Comparison of ENCODE assay signal across 8 cellular contexts in genomic region chr3:100492059-100492809, GRCh38. TPM values are rescaled to one million over a fixed set of nuclear protein-coding genes. Genes with fewer than 3 reads are reported as not detected.
DNase-seq lines count a peak whose midpoint lies in the region; ATAC-seq and TF ChIP-seq lines count a peak whose summit lies in the region.

Gene TMEM45A (plus strand): TSS chr3:100492619. CDS start chr3:100555212, 62,593 bp downstream.

- DNase-seq in GM10266 (ENCODE audit: extremely low spot score) = peak; percentile 94
- DNase-seq in NCI-H1092 (lab: John Stamatoyannopoulos, UW) = peak; percentile 80
- peak; percentile 98 for DNase-seq in adipocyte (ENCODE audit: low read depth)
- DNase-seq in heart left ventricle = peak; percentile 94 to 98 (median 95)
- peak; percentile 97 to 99 for DNase-seq in trophoblast cell
- DNase-seq in tibial nerve (ENCODE audit: low spot score in 2 of 2) = peak; percentile 95 to 96

- H3F3A ChIP-seq in SU-DHL-6 (ENCODE audit: insufficient read depth) = no peaks in the 10 kb centered on the region

- H3K79me1 ChIP-seq in trophoblast cell (ENCODE audit: low read length) = no peaks in the 10 kb centered on the region

- H2BK5ac ChIP-seq in trophoblast cell (ENCODE audit: low read depth, low read length, poor library complexity) = no peak within 1 kb of the TSS

- H3K27me3 ChIP-seq in SU-DHL-6 (ENCODE audit: low read length) (no peaks in the 10 kb centered on the region), adipocyte (replicated peaks; ENCODE audit: control insufficient read depth, insufficient read depth, low read length) (no peaks in the 10 kb centered on the region), heart left ventricle (no peaks in the 10 kb centered on the region), trophoblast cell (ENCODE audit: insufficient read depth, low read length) (no peaks in the 10 kb centered on the region), tibial nerve (no peaks in the 10 kb centered on the region)

- H4K91ac ChIP-seq in trophoblast cell (ENCODE audit: low read depth, low read length) = no peak within 1 kb of the TSS

- no peak within 1 kb of the TSS for H3K14ac ChIP-seq in trophoblast cell (ENCODE audit: low read length)

- H3K9me3 ChIP-seq in SU-DHL-6 (ENCODE audit: insufficient read depth, low read length) (no peaks in the 10 kb centered on the region), adipocyte (ENCODE audit: control insufficient read depth, low read length) (peaks cover 5% of the 10 kb centered on the region), heart left ventricle (no peaks in the 10 kb centered on the region), trophoblast cell (ENCODE audit: insufficient read depth, low read depth, low read length) (no peaks in the 10 kb centered on the region), tibial nerve (no peaks in the 10 kb centered on the region)

- intact Hi-C loops in heart left ventricle (cut with DNase I) = loop anchor here in 4 of 10 donors (5.0 to 10.0 kb wide), 2 partner anchors 90 to 213 kb away; partner anchors contain the start of genes LNP1 (in 2 of the 4), TFG (in 2 of the 4) and TOMM70 (in 2 of the 4)

- TF ChIP-seq CTCF in GM10266 (IDR thresholded peaks at IDR 0.05; ENCODE audit: control insufficient read depth, insufficient read depth, low read depth, missing control alignments) = no peak
- TF ChIP-seq CTCF in SU-DHL-6 (IDR thresholded peaks at IDR 0.05; ENCODE audit: insufficient read depth, low read length, poor library complexity, severe bottlenecking) = no peak
- TF ChIP-seq CTCF in heart left ventricle (IDR thresholded peaks at IDR 0.05) = no peak
- peak in 1 of 5 experiments; percentile 20 for TF ChIP-seq CTCF in tibial nerve (IDR thresholded peaks at IDR 0.05)

- H2AFZ ChIP-seq in SU-DHL-6 (ENCODE audit: low read depth, low read length, severe bottlenecking) (peak within 1 kb of the TSS; percentile 88), trophoblast cell (ENCODE audit: insufficient read depth, low read length, poor library complexity) (peak within 1 kb of the TSS; percentile 44)

- H3K36me3 ChIP-seq in SU-DHL-6 (ENCODE audit: low read length) = no peaks in the 10 kb centered on the region
- no peaks in the 10 kb centered on the region for H3K36me3 ChIP-seq in adipocyte (ENCODE audit: control insufficient read depth, insufficient read depth, low read length, severe bottlenecking)
- H3K36me3 ChIP-seq in heart left ventricle = no peaks in the 10 kb centered on the region
- no peaks in the 10 kb centered on the region for H3K36me3 ChIP-seq in trophoblast cell (ENCODE audit: control insufficient read depth in 1 of 2, insufficient read depth in 2 of 2, low read length in 2 of 2)
- no peaks in the 10 kb centered on the region for H3K36me3 ChIP-seq in tibial nerve

- peak within 1 kb of the TSS; percentile 56 for H3K4me2 ChIP-seq in SU-DHL-6 (ENCODE audit: low read depth, low read length, poor library complexity, severe bottlenecking)
- peak within 1 kb of the TSS; percentile 76 for H3K4me2 ChIP-seq in trophoblast cell (ENCODE audit: low read length)

- H3K4me1 ChIP-seq in adipocyte (ENCODE audit: control insufficient read depth, insufficient read depth, low read length) (peaks cover 28% of the 10 kb centered on the region), heart left ventricle (peaks cover 0 to 16% (median 0%) of the 10 kb centered on the region in 12 donors), trophoblast cell (ENCODE audit: control insufficient read depth in 1 of 2, insufficient read depth in 2 of 2, low read length in 2 of 2) (no peaks in the 10 kb centered on the region), tibial nerve (peaks cover 0 to 13% (median 0%) of the 10 kb centered on the region in 4 donors)

- peak in 1 of 2 donors; percentile 73 for TF ChIP-seq POLR2A in heart left ventricle (IDR thresholded peaks at IDR 0.05)
- TF ChIP-seq POLR2A in tibial nerve (IDR thresholded peaks at IDR 0.05) = peak in 1 of 2 donors; percentile 70

- H2BK12ac ChIP-seq in trophoblast cell (ENCODE audit: low read length) = no peak within 1 kb of the TSS

- no peaks in the 10 kb centered on the region for H3K79me2 ChIP-seq in SU-DHL-6 (ENCODE audit: insufficient read depth, low read length)
- H3K79me2 ChIP-seq in trophoblast cell (ENCODE audit: control insufficient read depth, insufficient read depth, low read length, poor library complexity) = no peaks in the 10 kb centered on the region

- H3K9me2 ChIP-seq in SU-DHL-6 (replicated peaks; ENCODE audit: insufficient read depth, low read length) = no peaks in the 10 kb centered on the region

- ATAC-seq in HG02588 (IDR thresholded peaks at IDR 0.05; ENCODE audit: unreplicated experiment) (peak; percentile 98), heart left ventricle (peak; percentile 100)

- H3K4me3 ChIP-seq in SU-DHL-6 (ENCODE audit: insufficient read depth, low read length, poor library complexity, severe bottlenecking) = peak within 1 kb of the TSS; percentile 36
- H3K4me3 ChIP-seq in adipocyte (ENCODE audit: low read length) = peak within 1 kb of the TSS; percentile 86
- H3K4me3 ChIP-seq in heart left ventricle = peak within 1 kb of the TSS; percentile 27 to 70 (median 61)
- H3K4me3 ChIP-seq in trophoblast cell (ENCODE audit: low read depth, low read length) = peak within 1 kb of the TSS; percentile 71
- peak within 1 kb of the TSS; percentile 34 to 57 (median 47) for H3K4me3 ChIP-seq in tibial nerve

- no peak within 1 kb of the TSS for H3K23ac ChIP-seq in trophoblast cell (ENCODE audit: low read length)

- no peak within 1 kb of the TSS for H2AK5ac ChIP-seq in trophoblast cell (ENCODE audit: low read length)

- H2BK120ac ChIP-seq in trophoblast cell (ENCODE audit: insufficient read depth, low read length, poor library complexity) = no peak within 1 kb of the TSS

- H3K9ac ChIP-seq in SU-DHL-6 (ENCODE audit: low read length) (peak within 1 kb of the TSS; percentile 30), adipocyte (ENCODE audit: low read length) (peak within 1 kb of the TSS; percentile 96), trophoblast cell (ENCODE audit: low read length) (peak within 1 kb of the TSS; percentile 37)

- peak within 1 kb of the TSS; percentile 0 for H4K12ac ChIP-seq in trophoblast cell (ENCODE audit: low read depth, low read length)

- 1% methylated on average over 42 to 53 of the region's 53 CpGs for WGBS in heart left ventricle, 4 donors
- no CpG with 5 or more reads among the region's 53 CpGs for WGBS in trophoblast cell (ENCODE audit: extremely low coverage, insufficient coverage, insufficient read length)
- 1 to 2% methylated on average over 46 to 49 of the region's 53 CpGs for WGBS in tibial nerve, 2 donors

- no peak within 1 kb of the TSS for H3K4ac ChIP-seq in trophoblast cell (ENCODE audit: low read depth, low read length)

- H4K20me1 ChIP-seq in SU-DHL-6 (ENCODE audit: low read depth, low read length) = no peaks in the 10 kb centered on the region

- H3K27ac ChIP-seq in SU-DHL-6 (ENCODE audit: low read depth, low read length) = no peak within 1 kb of the TSS
- H3K27ac ChIP-seq in heart left ventricle = peak within 1 kb of the TSS in 11 of 12 donors; percentile 16 to 81 (median 64)
- H3K27ac ChIP-seq in trophoblast cell (ENCODE audit: low read depth, low read length) = peak within 1 kb of the TSS; percentile 1
- H3K27ac ChIP-seq in tibial nerve = peak within 1 kb of the TSS; percentile 57 to 84 (median 74)

- peak; percentile 48 to 60 for TF ChIP-seq EP300 in tibial nerve (IDR thresholded peaks at IDR 0.05)

- H3K18ac ChIP-seq in trophoblast cell (ENCODE audit: low read length) = no peak within 1 kb of the TSS

- peak within 1 kb of the TSS; percentile 63 for H4K8ac ChIP-seq in trophoblast cell (ENCODE audit: low read depth, low read length)

RNA-seq across cellular contexts. Expression of gene TMEM45A, which starts in this region (rescaled TPM):
- total RNA-seq in heart left ventricle (1 to 10 TPM; 1.8 to 6.6 (median 3.1) TPM), tibial nerve (10 to 100 TPM in 3 of 4 donors, 1 to 10 TPM in 1; 9.4 to 36.5 (median 14.0) TPM)
- polyA plus RNA-seq in heart left ventricle = 10 to 100 TPM in 1 of 2 donors, 1 to 10 TPM in 1; 1.9 to 11.2 TPM
- 8.2 and 8.7 TPM in 2 replicates for polyA plus RNA-seq in trophoblast cell (2013)

Comparison
In these comparisons a context has a peak if more than half of its experiments do, and no peak if none do; other contexts are left out.
1. H3K4me3 ChIP-seq: peak in every context shown above with its lines; median percentile 86 in adipocyte; 71 in trophoblast cell; 61 in heart left ventricle; 47 in tibial nerve; 36 in SU-DHL-6.
2. H3K9ac ChIP-seq: peak in every context shown above with its lines; median percentile 96 in adipocyte; 37 in trophoblast cell; 30 in SU-DHL-6.